8 cellular contexts compared by ENCODE assay signal in the genomic region with DNA sequence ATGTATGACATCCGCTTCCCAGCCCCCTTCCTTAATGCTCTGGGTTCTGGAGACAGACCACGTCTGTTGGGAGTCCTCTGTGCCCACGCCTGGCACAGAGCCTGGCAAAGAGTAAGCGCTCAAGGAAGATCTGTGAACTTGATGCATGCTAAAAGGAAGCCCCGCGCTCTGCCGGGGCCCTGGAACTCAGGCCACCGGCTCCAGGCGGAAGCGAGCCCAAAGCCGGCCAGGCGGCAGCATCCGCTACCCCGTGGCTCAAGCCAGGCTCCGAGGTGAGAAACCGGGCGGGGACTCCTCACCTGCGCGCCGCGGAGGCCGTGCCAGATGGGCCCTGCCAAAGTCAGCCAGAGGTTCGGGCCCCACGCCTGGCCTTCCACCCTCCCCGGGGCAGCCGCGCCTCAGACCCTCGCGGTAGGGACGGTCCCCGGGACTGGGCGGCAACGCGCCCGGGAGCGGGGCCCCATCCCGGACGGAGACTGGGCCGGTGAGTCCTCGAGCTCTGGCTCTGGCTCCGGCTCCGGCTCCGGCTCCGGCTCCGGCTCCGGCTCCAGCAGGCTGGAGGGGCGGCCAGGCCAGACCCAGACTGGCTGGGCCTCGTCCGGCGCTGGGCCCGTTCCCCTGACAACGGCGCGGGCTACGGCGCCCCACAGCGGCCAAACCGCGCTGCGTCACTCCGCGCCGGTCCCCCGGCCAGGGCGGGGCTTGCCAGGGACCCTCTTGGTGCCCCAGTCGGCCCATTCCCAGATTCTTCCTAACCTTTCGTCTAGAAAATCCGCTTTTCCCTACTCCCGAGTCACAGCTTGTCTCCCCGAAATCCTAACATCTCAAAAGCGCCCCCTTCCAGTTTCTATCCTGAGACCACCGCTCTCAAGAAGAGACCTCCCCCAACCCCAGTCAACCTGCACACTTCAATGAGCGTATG. TPM values are rescaled to one million over a fixed set of nuclear protein-coding genes. Genes with fewer than 3 reads are reported as not detected.
A peak's percentile ranks its signal among the peaks of the same experiment; 100 is the strongest.
DNase-seq lines count a peak whose midpoint lies in the region; ATAC-seq and TF ChIP-seq lines count a peak whose summit lies in the region.

A gene with protein sequence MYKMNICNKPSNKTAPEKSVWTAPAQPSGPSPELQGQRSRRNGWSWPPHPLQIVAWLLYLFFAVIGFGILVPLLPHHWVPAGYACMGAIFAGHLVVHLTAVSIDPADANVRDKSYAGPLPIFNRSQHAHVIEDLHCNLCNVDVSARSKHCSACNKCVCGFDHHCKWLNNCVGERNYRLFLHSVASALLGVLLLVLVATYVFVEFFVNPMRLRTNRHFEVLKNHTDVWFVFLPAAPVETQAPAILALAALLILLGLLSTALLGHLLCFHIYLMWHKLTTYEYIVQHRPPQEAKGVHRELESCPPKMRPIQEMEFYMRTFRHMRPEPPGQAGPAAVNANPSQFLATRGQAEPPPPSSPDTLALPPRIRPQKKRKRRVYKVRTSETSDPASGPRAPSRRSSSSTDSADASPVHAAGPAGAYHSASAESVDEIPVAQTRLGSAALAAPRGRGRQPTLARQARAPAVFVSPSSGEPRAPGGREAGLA (minus strand): TSS at position 606 of the 922 bp plus-strand sequence. CDS start 8,702 bp downstream, outside the sequence.

- peaks cover 52% of the 10 kb centered on the region for H3K27me3 Mint-ChIP-seq in CD4-positive, CD25-positive, alpha-beta regulatory T cell
- H3K27me3 Mint-ChIP-seq in activated B cell treated with CpG ODN at 0.5 μM for 24 hours, result peaks cover 10% of the 10 kb centered on the region

- peaks cover 10% of the 10 kb centered on the region for H3K4me1 ChIP-seq in CD4-positive, CD25-positive, alpha-beta regulatory T cell (ENCODE audit: control insufficient read depth, insufficient read depth, low read length, poor library complexity, severe bottlenecking)

- no peak for DNase-seq in CD4-positive, CD25-positive, alpha-beta regulatory T cell
- DNase-seq in KG1 (lab: John Stamatoyannopoulos, UW), result peak; percentile 16
- DNase-seq in activated B cell treated with CpG ODN at 0.5 μM for 24 hours, result peak; percentile 73
- DNase-seq in dorsolateral prefrontal cortex, result peak in 8 of 10 donors; percentile 54 to 91 (median 70)
- DNase-seq in left lobe of liver (ENCODE audit: low spot score), result peak; percentile 66
- peak; percentile 43 for DNase-seq in stimulated activated CD4-positive, alpha-beta T cell treated with anti-CD3 and anti-CD28 coated beads, Interleukin-1b, Interleukin-23, amount 100 ng/mL, for 48 hours

- H3K9me3 ChIP-seq in CD4-positive, CD25-positive, alpha-beta regulatory T cell (ENCODE audit: control insufficient read depth in 2 of 2, low read length in 2 of 2), result no peaks in the 10 kb centered on the region

- peak within 1 kb of the TSS; percentile 50 to 87 (median 66) for H3K4me3 Mint-ChIP-seq in CD4-positive, CD25-positive, alpha-beta regulatory T cell
- peak within 1 kb of the TSS; percentile 85 for H3K4me3 Mint-ChIP-seq in activated B cell treated with CpG ODN at 0.5 μM for 24 hours

- no peaks in the 10 kb centered on the region for H3K36me3 Mint-ChIP-seq in CD4-positive, CD25-positive, alpha-beta regulatory T cell
- H3K36me3 Mint-ChIP-seq in activated B cell treated with CpG ODN at 0.5 μM for 24 hours (ENCODE audit: low read depth), result no peaks in the 10 kb centered on the region

- no peaks in the 10 kb centered on the region for H3K9me3 Mint-ChIP-seq in CD4-positive, CD25-positive, alpha-beta regulatory T cell
- no peaks in the 10 kb centered on the region for H3K9me3 Mint-ChIP-seq in activated B cell treated with CpG ODN at 0.5 μM for 24 hours

- CTCF ChIA-PET in activated B cell treated with CpG ODN at 0.5 μM for 24 hours (lab: Charles Lee), result interaction anchor here (0.9 to 2.1 kb wide), 4 partner anchors 9 to 156 kb away, joined by 3 to 5 read pairs (median 3); no protein-coding TSS in a partner anchor

- no peak within 1 kb of the TSS for H3K27ac Mint-ChIP-seq in CD4-positive, CD25-positive, alpha-beta regulatory T cell
- peak within 1 kb of the TSS; percentile 59 for H3K27ac Mint-ChIP-seq in activated B cell treated with CpG ODN at 0.5 μM for 24 hours

- intact Hi-C loops in activated B cell treated with CpG ODN at 0.5 μM for 24 hours (cut with micrococcal nuclease) (loop anchor here (5.0 kb wide), 2 partner anchors 69 to 439 kb away; no protein-coding TSS in a partner anchor), dorsolateral prefrontal cortex (cut with DNase I) (no loop called here)

- H3K4me3 ChIP-seq in CD4-positive, CD25-positive, alpha-beta regulatory T cell (ENCODE audit: low read depth, low read length), result no peak within 1 kb of the TSS
- peak within 1 kb of the TSS; percentile 66 to 98 (median 84) for H3K4me3 ChIP-seq in dorsolateral prefrontal cortex

- H3K27me3 ChIP-seq in CD4-positive, CD25-positive, alpha-beta regulatory T cell (ENCODE audit: control insufficient read depth, insufficient read depth, low read length), result peaks cover 19% of the 10 kb centered on the region
- no peaks in the 10 kb centered on the region for H3K27me3 ChIP-seq in dorsolateral prefrontal cortex

- no peak within 1 kb of the TSS for H3K27ac ChIP-seq in CD4-positive, CD25-positive, alpha-beta regulatory T cell (ENCODE audit: insufficient read depth, low read length, poor library complexity, severe bottlenecking)
- H3K27ac ChIP-seq in dorsolateral prefrontal cortex, result peak within 1 kb of the TSS in 56 of 59 donors; percentile 5 to 88 (median 70)

- H3K4me1 Mint-ChIP-seq in CD4-positive, CD25-positive, alpha-beta regulatory T cell, result peaks cover 0 to 15% (median 8%) of the 10 kb centered on the region in 4 donors
- H3K4me1 Mint-ChIP-seq in activated B cell treated with CpG ODN at 0.5 μM for 24 hours, result peaks cover 8% of the 10 kb centered on the region

- TF ChIP-seq CTCF in activated B cell treated with CpG ODN at 0.5 μM for 24 hours (IDR thresholded peaks at IDR 0.05) (no peak), dorsolateral prefrontal cortex (IDR thresholded peaks at IDR 0.05 in 54 of 56, conservative IDR thresholded peaks at IDR 0.05 in 2 of 56; ENCODE audit: low read depth in 1 of 56, partially characterized antibody in 56 of 56) (peak; percentile 26 to 85 (median 68))

- no peaks in the 10 kb centered on the region for H3K36me3 ChIP-seq in CD4-positive, CD25-positive, alpha-beta regulatory T cell (ENCODE audit: control insufficient read depth, insufficient read depth, low read length)

- POLR2A ChIA-PET in activated B cell treated with CpG ODN at 0.5 μM for 24 hours (lab: Charles Lee), result no interaction called here

- peak; percentile 66 to 68 for ATAC-seq in CD4-positive, CD25-positive, alpha-beta regulatory T cell (ENCODE audit: low read depth in 2 of 2)
- ATAC-seq in GM19452 (IDR thresholded peaks at IDR 0.05; ENCODE audit: unreplicated experiment) (peak; percentile 60), activated B cell treated with CpG ODN at 0.5 μM for 24 hours (ENCODE audit: low read depth) (peak; percentile 97), left lobe of liver (peak; percentile 97), HG03520 (IDR thresholded peaks at IDR 0.05; ENCODE audit: unreplicated experiment) (no peak)

RNA-seq across cellular contexts. Expression of the gene that starts here (rescaled TPM):
- not detected for total RNA-seq in CD4-positive, CD25-positive, alpha-beta regulatory T cell
- under 1 TPM in 1 of 4 donors, not detected in 3; 0.60 TPM for polyA plus RNA-seq in CD4-positive, CD25-positive, alpha-beta regulatory T cell
- total RNA-seq in activated B cell treated with CpG ODN at 0.5 μM for 24 hours, result 2.8 and 3.8 TPM in 2 replicates
- 10 to 100 TPM in 81 of 120 experiments, 1 to 10 TPM in 39; 5.3 to 22.6 (median 11.7) TPM for total RNA-seq in dorsolateral prefrontal cortex
- total RNA-seq in left lobe of liver, result 1.6 TPM

Comparison
In these comparisons a context has a peak if more than half of its experiments do, and no peak if none do; other contexts are left out.
1. Peak in ATAC-seq in CD4-positive, CD25-positive, alpha-beta regulatory T cell; RNA of the gene not detected or under 1 TPM.
2. DNase-seq: peak in KG1 (single experiment), activated B cell treated with CpG ODN at 0.5 μM for 24 hours (single experiment), dorsolateral prefrontal cortex (8 of 10), left lobe of liver (single experiment) and stimulated activated CD4-positive, alpha-beta T cell treated with anti-CD3 and anti-CD28 coated beads, Interleukin-1b, Interleukin-23, amount 100 ng/mL, for 48 hours (single experiment); none in CD4-positive, CD25-positive, alpha-beta regulatory T cell (0 of 3).